ENCODE assay signal across 8 cellular contexts in genomic region chr9:122904466-122904822, GRCh38. TPM values are rescaled to one million over a fixed set of nuclear protein-coding genes. Genes with fewer than 3 reads are reported as not detected.
DNase-seq lines count a peak whose midpoint lies in the region; ATAC-seq and TF ChIP-seq lines count a peak whose summit lies in the region.

No MANE protein-coding gene starts in this region.

- H3K27me3 ChIP-seq in Peyer's patch, result no peaks in the 10 kb centered on the region
- H3K27me3 ChIP-seq in breast epithelium, result no peaks in the 10 kb centered on the region

- peaks cover 0 to 19% (median 7%) of the 10 kb centered on the region in 4 donors for H3K4me1 ChIP-seq in Peyer's patch
- no peaks in the 10 kb centered on the region for H3K4me1 ChIP-seq in breast epithelium

- no peaks in the 10 kb centered on the region for H3K9me3 ChIP-seq in Peyer's patch
- H3K9me3 ChIP-seq in breast epithelium, result no peaks in the 10 kb centered on the region

- TF ChIP-seq CTCF in Peyer's patch (IDR thresholded peaks at IDR 0.05) (no peak), breast epithelium (IDR thresholded peaks at IDR 0.05) (no peak)

- peak; percentile 19 for DNase-seq in CD1c-positive myeloid dendritic cell (ENCODE audit: extremely low spot score)
- DNase-seq in Peyer's patch, result peak in 2 of 3 donors; percentile 27 to 59
- no peak for DNase-seq in breast epithelium (ENCODE audit: low spot score in 2 of 2)
- DNase-seq in islet precursor cell, result peak; percentile 77
- peak; percentile 22 for DNase-seq in stimulated activated CD4-positive, alpha-beta T cell treated with anti-CD3 and anti-CD28 coated beads, Interleukin-1b, Interleukin-23, amount 100 ng/mL, for 48 hours
- no peak for DNase-seq in putamen (ENCODE audit: low spot score)

- H3K36me3 ChIP-seq in Peyer's patch (no peaks in the 10 kb centered on the region), breast epithelium (no peaks in the 10 kb centered on the region)

- H3K4me3 ChIP-seq in Peyer's patch (peak overlapping the region; percentile 66 to 96 (median 89)), breast epithelium (peak overlapping the region; percentile 90 to 96 (median 96))

- intact Hi-C loops in breast epithelium (cut with DNase I; ENCODE audit: low total_unique reads), result no loop called here

- ATAC-seq in GM18907 (IDR thresholded peaks at IDR 0.05; ENCODE audit: unreplicated experiment), result peak; percentile 34
- peak; percentile 32 for ATAC-seq in HG03135 (IDR thresholded peaks at IDR 0.05; ENCODE audit: unreplicated experiment)

- TF ChIP-seq POLR2A in Peyer's patch (IDR thresholded peaks at IDR 0.05) (no peak), breast epithelium (IDR thresholded peaks at IDR 0.05) (no peak)

- H3K27ac ChIP-seq in Peyer's patch, result peak overlapping the region; percentile 91 to 96 (median 94)
- H3K27ac ChIP-seq in breast epithelium, result peak overlapping the region; percentile 96 to 98

RNA-seq across cellular contexts. Expression of gene RC3H2, which starts 0.7 kb away (rescaled TPM):
- total RNA-seq in Peyer's patch, result 10 to 100 TPM; 27.9 to 48.7 (median 41.7) TPM
- total RNA-seq in breast epithelium, result 10 to 100 TPM; 38.6 to 44.6 (median 41.6) TPM

RNA-seq across cellular contexts. Expression of gene ZBTB6, which starts 8.7 kb away (rescaled TPM):
- 10 to 100 TPM in 1 of 4 donors, 1 to 10 TPM in 3; 5.6 to 14.9 (median 7.7) TPM for total RNA-seq in Peyer's patch
- 10 to 100 TPM in 2 of 3 donors, 1 to 10 TPM in 1; 8.2 to 17.4 (median 11.1) TPM for total RNA-seq in breast epithelium

RNA-seq across cellular contexts. Expression of gene ZBTB26, which starts 26.9 kb away (rescaled TPM):
- total RNA-seq in Peyer's patch (10 to 100 TPM in 1 of 4 donors, 1 to 10 TPM in 3; 3.2 to 18.2 (median 6.1) TPM), breast epithelium (10 to 100 TPM in 1 of 3 donors, 1 to 10 TPM in 2; 6.7 to 12.0 (median 7.2) TPM)

RNA-seq across cellular contexts. Expression of gene RABGAP1, which starts 36.4 kb away (rescaled TPM):
- 10 to 100 TPM; 45.0 to 92.4 (median 49.7) TPM for total RNA-seq in Peyer's patch
- total RNA-seq in breast epithelium, result 10 to 100 TPM; 49.1 to 93.4 (median 77.7) TPM

Comparison
In these comparisons a context has a peak if more than half of its experiments do, and no peak if none do; other contexts are left out.
1. DNase-seq: peak in CD1c-positive myeloid dendritic cell (single experiment), Peyer's patch (2 of 3), islet precursor cell (single experiment) and stimulated activated CD4-positive, alpha-beta T cell treated with anti-CD3 and anti-CD28 coated beads, Interleukin-1b, Interleukin-23, amount 100 ng/mL, for 48 hours (single experiment); none in breast epithelium (0 of 2) and putamen (single experiment).